ENCODE assay signal across 8 cellular contexts in genomic region chr13:46184277-46184699, GRCh38. TPM values are rescaled to one million over a fixed set of nuclear protein-coding genes. Genes with fewer than 3 reads are reported as not detected.
A peak's percentile ranks its signal among the peaks of the same experiment; 100 is the strongest.
DNase-seq lines count a peak whose midpoint lies in the region; ATAC-seq and TF ChIP-seq lines count a peak whose summit lies in the region.

No MANE protein-coding gene starts in this region.

- in situ Hi-C loops in ACHN (cut with HindIII; ENCODE audit: low pct_ligation_motif_present, low pct_unique_long_range_greater_than_20kb, low sequenced_read_pairs): no loop called here
- in situ Hi-C loops in gastrocnemius medialis (cut with MboI; ENCODE audit: low sequenced_read_pairs in 4 of 4): no loop called here

- peak; percentile 37 for ATAC-seq in GM18873 (IDR thresholded peaks at IDR 0.05; ENCODE audit: low FRiP score, unreplicated experiment)
- ATAC-seq in HG03066 (IDR thresholded peaks at IDR 0.05; ENCODE audit: low read depth, unreplicated experiment): peak; percentile 39
- no peak for ATAC-seq in gastrocnemius medialis

- no peaks in the 10 kb centered on the region; the same call in 1 of the 2 replicates for H3K36me3 ChIP-seq in PC-9 (ENCODE audit: low read depth)
- H3K36me3 ChIP-seq in left ventricle myocardium inferior: no peaks in the 10 kb centered on the region
- no peaks in the 10 kb centered on the region for H3K36me3 ChIP-seq in gastrocnemius medialis

- H3K9me2 ChIP-seq in PC-9 (ENCODE audit: insufficient read depth): no peaks in the 10 kb centered on the region

- DNase-seq in ACHN (peak; percentile 19), PC-9 (peak in 1 of 2 experiments; percentile 28), left ventricle myocardium inferior (peak; percentile 22), gastrocnemius medialis (no peak)
- peak; percentile 48 to 63 for DNase-seq in activated T-helper 1 cell treated with anti-CD3 and anti-CD28 coated beads, Interleukin-2, amount 50 U/mL, for 16 hours (ENCODE audit: low read depth in 1 of 2, low spot score in 1 of 2)
- DNase-seq in stimulated activated CD4-positive, alpha-beta T cell treated with anti-CD3 and anti-CD28 coated beads, TNF-alpha, amount 100 ng/mL, for 4 hours (ENCODE audit: low read depth in 3 of 3): peak; percentile 47 to 62 (median 55)

- no peaks in the 10 kb centered on the region for H3K27me3 ChIP-seq in PC-9 (ENCODE audit: insufficient read depth, low read depth)
- peaks cover 27% of the 10 kb centered on the region for H3K27me3 ChIP-seq in left ventricle myocardium inferior (ENCODE audit: low read depth)
- no peaks in the 10 kb centered on the region for H3K27me3 ChIP-seq in gastrocnemius medialis

- no peak overlapping the region for H3K4me2 ChIP-seq in PC-9

- no TSS peak for BruUV-seq in PC-9 (replicated peaks; lab: Mats Ljungman, UMichigan)

- CTCF ChIA-PET in PC-9 (lab: Charles Lee): no interaction called here

- H3K27ac ChIP-seq in PC-9 (no peak overlapping the region), left ventricle myocardium inferior (replicated peaks) (no peak overlapping the region), gastrocnemius medialis (no peak overlapping the region)

- H3K4me1 ChIP-seq in PC-9 (replicated peaks; ENCODE audit: insufficient read depth) (peaks cover 30% of the 10 kb centered on the region), left ventricle myocardium inferior (no peaks in the 10 kb centered on the region), gastrocnemius medialis (no peaks in the 10 kb centered on the region)

- intact Hi-C loops in PC-9 (cut with micrococcal nuclease; ENCODE audit: unreplicated experiment): no loop called here
- intact Hi-C loops in left ventricle myocardium inferior (cut with micrococcal nuclease): no loop called here
- intact Hi-C loops in gastrocnemius medialis (cut with DNase I; ENCODE audit: low total_unique reads): no loop called here

- no peak overlapping the region for H2AFZ ChIP-seq in PC-9

- no peaks in the 10 kb centered on the region for H4K20me1 ChIP-seq in PC-9 (ENCODE audit: insufficient read depth)

- peaks cover 24% of the 10 kb centered on the region for H3K79me2 ChIP-seq in PC-9 (ENCODE audit: low read depth)

- H3K4me3 ChIP-seq in PC-9 (no peak overlapping the region), left ventricle myocardium inferior (no peak overlapping the region), gastrocnemius medialis (no peak overlapping the region)

- H3F3A ChIP-seq in PC-9 (ENCODE audit: insufficient read depth, low read depth): peaks cover 12% of the 10 kb centered on the region

- POLR2A ChIA-PET in PC-9 (lab: Charles Lee; ENCODE audit: unreplicated experiment): no interaction called here

- TF ChIP-seq POLR2A in gastrocnemius medialis (IDR thresholded peaks at IDR 0.05): no peak

- H3K9me3 ChIP-seq in PC-9 (ENCODE audit: insufficient read depth, low read depth) (no peaks in the 10 kb centered on the region), left ventricle myocardium inferior (replicated peaks) (no peaks in the 10 kb centered on the region), gastrocnemius medialis (no peaks in the 10 kb centered on the region)

- peak; percentile 44 for TF ChIP-seq CTCF in PC-9 (conservative IDR thresholded peaks at IDR 0.05)
- no peak for TF ChIP-seq CTCF in left ventricle myocardium inferior (IDR thresholded peaks at IDR 0.05; ENCODE audit: borderline replicate concordance)
- no peak for TF ChIP-seq CTCF in gastrocnemius medialis (IDR thresholded peaks at IDR 0.05 in 4 of 5, conservative IDR thresholded peaks at IDR 0.05 in 1 of 5)

RNA-seq across cellular contexts. Expression of gene LCP1, which starts 2.3 kb away (rescaled TPM):
- total RNA-seq in PC-9 (2021) (131 and 197 TPM in 2 replicates), left ventricle myocardium inferior (14.1 TPM), gastrocnemius medialis (10 to 100 TPM in 2 of 4 donors, 1 to 10 TPM in 2; 3.7 to 12.5 (median 10.1) TPM)

RNA-seq across cellular contexts. Expression of gene LRRC63, which starts 27.4 kb away (rescaled TPM):
- 0.28 TPM in 1 of 2 replicates, not detected in the other for total RNA-seq in PC-9 (2021)
- not detected for total RNA-seq in left ventricle myocardium inferior
- total RNA-seq in gastrocnemius medialis: not detected

Comparison
In these comparisons a context has a peak if more than half of its experiments do, and no peak if none do; other contexts are left out.
1. DNase-seq: peak in ACHN (single experiment), activated T-helper 1 cell treated with anti-CD3 and anti-CD28 coated beads, Interleukin-2, amount 50 U/mL, for 16 hours (2 of 2), left ventricle myocardium inferior (single experiment) and stimulated activated CD4-positive, alpha-beta T cell treated with anti-CD3 and anti-CD28 coated beads, TNF-alpha, amount 100 ng/mL, for 4 hours (3 of 3); none in gastrocnemius medialis (0 of 2).
2. ATAC-seq: peak in GM18873 (single experiment) and HG03066 (single experiment); none in gastrocnemius medialis (0 of 2).